Comparison of ENCODE assay signal across 8 cellular contexts in the genomic region with DNA sequence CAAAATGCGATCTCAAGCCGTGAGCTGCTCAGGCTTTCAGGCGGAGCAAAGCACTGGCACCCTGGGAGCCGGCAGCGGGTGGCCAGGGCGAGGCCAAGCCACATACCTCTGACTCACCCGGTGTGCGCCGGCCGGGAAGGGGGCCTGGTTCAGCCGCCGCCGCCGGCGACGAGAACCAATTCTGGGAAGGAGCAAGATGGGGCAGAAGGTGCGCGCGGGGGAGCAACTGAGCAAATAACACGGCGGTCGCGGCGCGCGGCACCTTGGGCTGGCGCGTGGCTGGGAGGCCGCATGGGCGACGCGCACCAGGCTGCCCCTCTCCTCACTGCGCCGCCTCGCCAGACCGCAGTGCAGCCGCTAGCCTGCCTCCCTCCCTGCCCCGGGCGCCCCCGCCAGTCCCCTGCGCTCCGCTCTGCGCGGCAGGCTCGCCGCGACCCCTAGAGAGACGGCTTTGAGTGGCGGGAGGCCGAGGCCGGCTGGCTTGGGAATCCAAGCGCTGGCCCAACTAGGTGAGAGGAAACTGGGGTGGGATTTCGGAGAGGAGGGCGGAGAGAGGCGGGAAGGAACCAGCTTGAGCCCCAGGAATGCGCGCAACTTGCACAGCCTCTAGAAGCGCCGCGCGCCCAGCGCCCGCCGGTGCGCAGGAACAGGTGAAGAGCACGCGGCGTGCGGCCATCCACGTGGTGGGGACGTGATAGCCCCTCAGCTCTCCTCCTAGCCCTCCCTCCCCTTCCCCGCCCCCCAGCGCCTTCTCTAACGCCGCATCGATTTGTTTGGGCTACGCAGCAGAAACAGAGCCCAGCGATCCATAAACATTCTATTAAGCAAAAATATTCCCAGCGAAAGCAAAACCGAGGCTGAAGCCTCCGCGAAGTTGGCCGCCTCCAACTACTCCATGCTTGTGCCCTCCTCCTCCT. TPM values are rescaled to one million over a fixed set of nuclear protein-coding genes. Genes with fewer than 3 reads are reported as not detected.
A peak's percentile ranks its signal among the peaks of the same experiment; 100 is the strongest.
DNase-seq lines count a peak whose midpoint lies in the region; ATAC-seq, FAIRE-seq and TF ChIP-seq lines count a peak whose summit lies in the region.

No MANE protein-coding gene starts in this region.

- H3K27me3 Mint-ChIP-seq in activated T-cell treated with anti-CD3 and anti-CD28 coated beads, Interleukin-2, amount 50 U/mL, for 24 hours: peaks cover 80% of the 10 kb centered on the region
- peaks cover 69% of the 10 kb centered on the region for H3K27me3 Mint-ChIP-seq in activated CD4-positive, alpha-beta memory T cell treated with anti-CD3 and anti-CD28 coated beads for 36 hours

- ATAC-seq in heart right ventricle (peak in 6 of 8 donors; percentile 1 to 58 (median 14)), psoas muscle (peak; percentile 47 to 72 (median 61)), HG03097 (IDR thresholded peaks at IDR 0.05; ENCODE audit: low FRiP score, unreplicated experiment) (no peak), HG03521 (IDR thresholded peaks at IDR 0.05; ENCODE audit: unreplicated experiment) (no peak)

- intact Hi-C loops in activated CD4-positive, alpha-beta memory T cell treated with anti-CD3 and anti-CD28 coated beads for 36 hours (cut with micrococcal nuclease): no loop called here
- intact Hi-C loops in heart right ventricle (cut with DNase I): loop anchor here in 5 of 10 donors (5.0 to 10.0 kb wide), 6 partner anchors 72 to 1421 kb away; no protein-coding TSS in a partner anchor
- intact Hi-C loops in psoas muscle (cut with DNase I): loop anchor here in 1 of 2 donors (10.0 kb wide), 1 partner anchor 991 kb away; no protein-coding TSS in a partner anchor

- H3K4me3 Mint-ChIP-seq in activated T-cell treated with anti-CD3 and anti-CD28 coated beads, Interleukin-2, amount 50 U/mL, for 24 hours: peak overlapping the region; percentile 72
- peak overlapping the region; percentile 63 for H3K4me3 Mint-ChIP-seq in activated CD4-positive, alpha-beta memory T cell treated with anti-CD3 and anti-CD28 coated beads for 36 hours

- TF ChIP-seq CTCF in heart right ventricle (IDR thresholded peaks at IDR 0.05) (no peak), psoas muscle (IDR thresholded peaks at IDR 0.05) (no peak), D721Med (IDR thresholded peaks at IDR 0.05; ENCODE audit: insufficient read depth, missing control alignments) (no peak)

- no peaks in the 10 kb centered on the region for H3K9me3 Mint-ChIP-seq in activated T-cell treated with anti-CD3 and anti-CD28 coated beads, Interleukin-2, amount 50 U/mL, for 24 hours
- H3K9me3 Mint-ChIP-seq in activated CD4-positive, alpha-beta memory T cell treated with anti-CD3 and anti-CD28 coated beads for 36 hours: no peaks in the 10 kb centered on the region

- H3K27me3 ChIP-seq in heart right ventricle (peaks cover 0 to 69% (median 25%) of the 10 kb centered on the region in 7 donors), psoas muscle (ENCODE audit: insufficient read depth in 3 of 3, low read length in 2 of 3) (peaks cover 0 to 63% (median 7%) of the 10 kb centered on the region in 3 donors)

- 1% methylated on average over 81 to 83 of the region's 83 CpGs for WGBS in heart right ventricle, 2 donors
- whole genome bisulfite sequencing in psoas muscle, 3 donors: 1% methylated on average over 59 to 83 of the region's 83 CpGs

- no peaks in the 10 kb centered on the region for H3K36me3 ChIP-seq in heart right ventricle
- H3K36me3 ChIP-seq in psoas muscle (ENCODE audit: insufficient read depth in 1 of 2, low read depth in 1 of 2): no peaks in the 10 kb centered on the region

- POLR2A ChIA-PET in activated CD4-positive, alpha-beta memory T cell treated with anti-CD3 and anti-CD28 coated beads for 36 hours (lab: Charles Lee): no interaction called here

- H3K4me3 ChIP-seq in heart right ventricle (peak overlapping the region; percentile 37 to 78 (median 64)), psoas muscle (peak overlapping the region; percentile 64)

- H3K27ac ChIP-seq in heart right ventricle (peak overlapping the region in 8 of 10 donors; percentile 30 to 91 (median 64)), psoas muscle (no peak overlapping the region)

- no peaks in the 10 kb centered on the region for H3K36me3 Mint-ChIP-seq in activated T-cell treated with anti-CD3 and anti-CD28 coated beads, Interleukin-2, amount 50 U/mL, for 24 hours (ENCODE audit: low read depth)
- H3K36me3 Mint-ChIP-seq in activated CD4-positive, alpha-beta memory T cell treated with anti-CD3 and anti-CD28 coated beads for 36 hours: no peaks in the 10 kb centered on the region

- H3K27ac Mint-ChIP-seq in activated T-cell treated with anti-CD3 and anti-CD28 coated beads, Interleukin-2, amount 50 U/mL, for 24 hours: no peak overlapping the region
- H3K27ac Mint-ChIP-seq in activated CD4-positive, alpha-beta memory T cell treated with anti-CD3 and anti-CD28 coated beads for 36 hours: no peak overlapping the region

- no peak for FAIRE-seq in D721Med (lab: Jason Lieb, UNC)

- CTCF ChIA-PET in activated CD4-positive, alpha-beta memory T cell treated with anti-CD3 and anti-CD28 coated beads for 36 hours (lab: Charles Lee): interaction anchor here (0.8 kb wide), 1 partner anchor 55 kb away, joined by 3 read pairs; no protein-coding TSS in a partner anchor

- H3K9me3 ChIP-seq in heart right ventricle (no peaks in the 10 kb centered on the region), psoas muscle (no peaks in the 10 kb centered on the region)

- H3K4me1 ChIP-seq in heart right ventricle: peaks cover 8 to 81% (median 58%) of the 10 kb centered on the region in 9 donors
- H3K4me1 ChIP-seq in psoas muscle: no peaks in the 10 kb centered on the region

- H3K4me1 Mint-ChIP-seq in activated T-cell treated with anti-CD3 and anti-CD28 coated beads, Interleukin-2, amount 50 U/mL, for 24 hours (ENCODE audit: low read depth): peaks cover 36% of the 10 kb centered on the region
- peaks cover 20% of the 10 kb centered on the region for H3K4me1 Mint-ChIP-seq in activated CD4-positive, alpha-beta memory T cell treated with anti-CD3 and anti-CD28 coated beads for 36 hours (ENCODE audit: low read depth)

- no peak for DNase-seq in activated T-cell treated with anti-CD3 and anti-CD28 coated beads, Interleukin-2, amount 50 U/mL, for 24 hours
- DNase-seq in activated T-cell treated with anti-CD3 and anti-CD28 coated beads for 4 hours (no peak), heart right ventricle (no peak), psoas muscle (peak in 1 of 2 donors; percentile 37), D721Med (ENCODE audit: insufficient read length, low spot score) (no peak)
- peak; percentile 35 for DNase-seq in activated CD4-positive, alpha-beta memory T cell treated with anti-CD3 and anti-CD28 coated beads for 36 hours

RNA-seq across cellular contexts. Expression of a gene that starts 3.3 kb away (rescaled TPM):
- 1 to 10 TPM; 1.9 to 2.6 TPM for total RNA-seq in activated CD4-positive, alpha-beta memory T cell treated with anti-CD3 and anti-CD28 coated beads for 36 hours
- total RNA-seq in heart right ventricle (10 to 100 TPM in 5 of 10 donors, 1 to 10 TPM in 5; 4.7 to 29.4 (median 9.9) TPM), psoas muscle (1 to 10 TPM; 2.4 to 6.9 (median 5.9) TPM)
- polyA plus RNA-seq in heart right ventricle (1 to 10 TPM; 2.5 to 2.7 TPM), psoas muscle (1 to 10 TPM in 1 of 3 donors, under 1 TPM in 2; 0.67 to 1.4 (median 0.77) TPM)

Comparison
In these comparisons a context has a peak if more than half of its experiments do, and no peak if none do; other contexts are left out.
1. ATAC-seq: peak in heart right ventricle (6 of 8) and psoas muscle (4 of 4); none in HG03097 (single experiment) and HG03521 (single experiment).